Comparison of ENCODE assay signal across 22 cellular contexts in the genomic region with DNA sequence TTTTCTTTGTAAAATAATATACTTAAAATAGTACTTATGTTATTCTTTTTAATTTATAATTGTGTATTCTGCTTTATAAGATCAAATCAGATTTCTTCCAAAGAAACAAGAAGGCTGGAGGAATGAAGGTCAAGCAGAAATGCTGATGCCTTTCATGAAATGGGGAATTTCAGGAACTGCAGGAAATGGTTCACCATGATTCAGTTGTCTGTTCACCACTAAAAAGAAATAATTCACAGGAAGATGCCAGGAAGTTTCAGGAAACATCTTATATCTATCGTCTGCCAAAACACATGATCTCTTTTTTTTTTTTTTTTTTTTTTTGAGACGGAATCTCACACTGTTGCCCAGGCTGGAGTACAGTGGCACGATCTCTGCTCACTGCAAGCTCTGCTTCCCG. TPM values are rescaled to one million over a fixed set of nuclear protein-coding genes. Genes with fewer than 3 reads are reported as not detected.
"Had no signal": no experiment of that assay in that cellular context is flagged by ENCODE, and none has a peak within 500 bp of the region (broad histone marks: within the 10 kb centered on the region; RNA-seq: fewer than 3 reads in every experiment).

No MANE protein-coding gene starts in this region.

- H3K27me3 ChIP-seq: cardiac muscle cell, right lobe of liver, spleen, transverse colon had no signal

- H3K4me1 Mint-ChIP-seq: activated naive CD8-positive, alpha-beta T cell treated with anti-CD3 and anti-CD28 coated beads, Interleukin-2, amount 10 ng/mL, durations not matched to agents 7 days and 5 days; immature natural killer cell; T-cell had no signal

- H3K4me3 Mint-ChIP-seq: activated CD4-positive, alpha-beta T cell treated with anti-CD3 and anti-CD28 coated beads for 36 hours; activated CD8-positive, alpha-beta T cell treated with anti-CD3 and anti-CD28 coated beads for 36 hours; activated naive CD8-positive, alpha-beta T cell treated with anti-CD3 and anti-CD28 coated beads, Interleukin-2, amount 10 ng/mL, durations not matched to agents 7 days and 5 days; activated T-cell treated with anti-CD3 and anti-CD28 coated beads, Interleukin-2, amount 50 U/mL, for 72 hours; immature natural killer cell; natural killer cell treated with Interleukin-12 subunit alpha and Interleukin-12 subunit beta and Interleukin-15 and Interleukin-18, amount 100 ng/mL, for 72 hours; stimulated activated naive B cell treated with anti-CD40 and anti-IgM and Interleukin-4, amounts not matched to agents 10 μg/mL and 1 μg/mL and 100 μg/mL, for 72 hours; T-cell had no signal

- H3K9me3 Mint-ChIP-seq: activated CD8-positive, alpha-beta T cell treated with anti-CD3 and anti-CD28 coated beads for 36 hours; activated T-cell treated with anti-CD3 and anti-CD28 coated beads, Interleukin-2, amount 50 U/mL, for 72 hours; immature natural killer cell; natural killer cell treated with Interleukin-12 subunit alpha and Interleukin-12 subunit beta and Interleukin-15 and Interleukin-18, amount 100 ng/mL, for 72 hours; T-cell had no signal

- H3K4me1 ChIP-seq: right lobe of liver, transverse colon had no signal

- H3K27me3 Mint-ChIP-seq: activated naive CD8-positive, alpha-beta T cell treated with anti-CD3 and anti-CD28 coated beads, Interleukin-2, amount 10 ng/mL, durations not matched to agents 7 days and 5 days; progenitor cell of endocrine pancreas had no signal

- H3K27ac ChIP-seq: cardiac muscle cell, right lobe of liver, spleen, transverse colon, WERI-Rb-1 had no signal

- H3K9me3 ChIP-seq: right lobe of liver, spleen, transverse colon had no signal

- H3K36me3 Mint-ChIP-seq: activated naive CD8-positive, alpha-beta T cell treated with anti-CD3 and anti-CD28 coated beads, Interleukin-2, amount 10 ng/mL, durations not matched to agents 7 days and 5 days; immature natural killer cell; natural killer cell treated with Interleukin-12 subunit alpha and Interleukin-12 subunit beta and Interleukin-15 and Interleukin-18, amount 100 ng/mL, for 72 hours; stimulated activated naive B cell treated with anti-CD40 and anti-IgM and Interleukin-4, amounts not matched to agents 10 μg/mL and 1 μg/mL and 100 μg/mL, for 72 hours; T-cell had no signal

- H3K27ac Mint-ChIP-seq: activated CD4-positive, alpha-beta T cell treated with anti-CD3 and anti-CD28 coated beads for 36 hours; activated CD8-positive, alpha-beta T cell treated with anti-CD3 and anti-CD28 coated beads for 36 hours; activated naive CD8-positive, alpha-beta T cell treated with anti-CD3 and anti-CD28 coated beads, Interleukin-2, amount 10 ng/mL, durations not matched to agents 7 days and 5 days; activated T-cell treated with anti-CD3 and anti-CD28 coated beads, Interleukin-2, amount 50 U/mL, for 72 hours; immature natural killer cell; natural killer cell treated with Interleukin-12 subunit alpha and Interleukin-12 subunit beta and Interleukin-15 and Interleukin-18, amount 100 ng/mL, for 72 hours; progenitor cell of endocrine pancreas; stimulated activated naive B cell treated with anti-CD40 and anti-IgM and Interleukin-4, amounts not matched to agents 10 μg/mL and 1 μg/mL and 100 μg/mL, for 72 hours; T-cell had no signal

- H3K4me3 ChIP-seq: cardiac muscle cell, right lobe of liver, spleen, transverse colon had no signal

- ATAC-seq: activated CD4-positive, alpha-beta T cell treated with anti-CD3 and anti-CD28 coated beads for 36 hours; activated CD8-positive, alpha-beta T cell treated with anti-CD3 and anti-CD28 coated beads for 36 hours; activated T-cell treated with anti-CD3 and anti-CD28 coated beads, Interleukin-2, amount 50 U/mL, for 72 hours; natural killer cell treated with Interleukin-12 subunit alpha and Interleukin-12 subunit beta and Interleukin-15 and Interleukin-18, amount 100 ng/mL, for 72 hours; right lobe of liver; stimulated activated naive B cell treated with anti-CD40 and anti-IgM and Interleukin-4, amounts not matched to agents 10 μg/mL and 1 μg/mL and 100 μg/mL, for 72 hours; T-cell had no signal

- DNase-seq: activated CD4-positive, alpha-beta T cell treated with anti-CD3 and anti-CD28 coated beads for 36 hours; activated CD8-positive, alpha-beta memory T cell treated with anti-CD3 and anti-CD28 coated beads, Interleukin-2, amount 50 U/mL, for 4 hours; activated CD8-positive, alpha-beta T cell treated with anti-CD3 and anti-CD28 coated beads for 36 hours; activated naive CD8-positive, alpha-beta T cell treated with anti-CD3 and anti-CD28 coated beads, Interleukin-2, amount 10 ng/mL, durations not matched to agents 7 days and 5 days; activated T-cell treated with anti-CD3 and anti-CD28 coated beads, Interleukin-2, amount 50 U/mL, for 72 hours; aorta; foreskin fibroblast; immature natural killer cell; mammary epithelial cell; nucleus accumbens; right lobe of liver; spleen; stimulated activated CD4-positive, alpha-beta T cell treated with anti-CD3 and anti-CD28 coated beads, Interleukin-1b, Interleukin-23, amount 100 ng/mL, for 48 hours; stimulated activated naive B cell treated with anti-CD40 and anti-IgM and Interleukin-4, amounts not matched to agents 10 μg/mL and 1 μg/mL and 100 μg/mL, for 72 hours; substantia nigra; T-cell; T1000; transverse colon; WERI-Rb-1 had no signal

- H3K36me3 ChIP-seq: cardiac muscle cell, right lobe of liver, spleen, transverse colon, WERI-Rb-1 had no signal

RNA-seq across cellular contexts. Expression of gene SCEL, which starts 15.7 kb away (rescaled TPM):
- total RNA-seq: activated CD4-positive, alpha-beta T cell treated with anti-CD3 and anti-CD28 coated beads for 36 hours; activated CD8-positive, alpha-beta T cell treated with anti-CD3 and anti-CD28 coated beads for 36 hours; activated naive CD8-positive, alpha-beta T cell treated with anti-CD3 and anti-CD28 coated beads, Interleukin-2, amount 10 ng/mL, durations not matched to agents 7 days and 5 days; activated T-cell treated with anti-CD3 and anti-CD28 coated beads, Interleukin-2, amount 50 U/mL, for 72 hours; aorta; cardiac muscle cell; natural killer cell treated with Interleukin-12 subunit alpha and Interleukin-12 subunit beta and Interleukin-15 and Interleukin-18, amount 100 ng/mL, for 72 hours; progenitor cell of endocrine pancreas; right lobe of liver; spleen had no signal
